ENCODE assay signal across 19 cellular contexts in genomic region chr5:134556994-134557393, GRCh38. TPM values are rescaled to one million over a fixed set of nuclear protein-coding genes. Genes with fewer than 3 reads are reported as not detected.
A peak's percentile ranks its signal among the peaks of the same experiment; 100 is the strongest.
DNase-seq lines count a peak whose midpoint lies in the region; ATAC-seq, FAIRE-seq and TF ChIP-seq lines count a peak whose summit lies in the region.
"Had no signal": no experiment of that assay in that cellular context is flagged by ENCODE, and none has a peak within 500 bp of the region (broad histone marks: within the 10 kb centered on the region; RNA-seq: fewer than 3 reads in every experiment).

No MANE protein-coding gene starts in this region.

- POLR2A ChIA-PET in K562 (lab: Yijun Ruan, JAX): no interaction called here

- H3K9ac ChIP-seq in K562 (ENCODE audit: insufficient read depth in 1 of 2, low read depth in 2 of 2, low read length in 2 of 2): no peak overlapping the region

- H3K27ac ChIP-seq in K562 (ENCODE audit: extremely low read depth, low read depth, low read length) (no peak overlapping the region; the same call in 2 of the 3 replicates), osteoblast (ENCODE audit: low read depth, low read length) (peak overlapping the region; percentile 90)
- H3K27ac ChIP-seq in effector memory CD4-positive, alpha-beta T cell (ENCODE audit: insufficient read depth, low read length, poor library complexity, severe bottlenecking): no peak overlapping the region
- H3K27ac ChIP-seq: ascending aorta, colonic mucosa, lower lobe of right lung, uterus had no signal

- H3K4me3 Mint-ChIP-seq in activated CD8-positive, alpha-beta memory T cell treated with anti-CD3 and anti-CD28 coated beads, Interleukin-2, amount 10 ng/mL, durations not matched to agents 7 days and 5 days: peak overlapping the region; percentile 14
- peak overlapping the region in 2 of 4 donors; percentile 6 to 55 for H3K4me3 Mint-ChIP-seq in IgD-negative memory B cell
- H3K4me3 Mint-ChIP-seq: nephron had no signal

- H2AFZ ChIP-seq in K562 (ENCODE audit: low read depth, low read length) (no peak overlapping the region), osteoblast (ENCODE audit: low read length) (no peak overlapping the region)

- H3K4me1 ChIP-seq in K562 (replicated peaks in 1 of 2; ENCODE audit: control insufficient read depth in 2 of 2, insufficient read depth in 2 of 2, low read length in 2 of 2) (peaks cover 0 to 12% of the 10 kb centered on the region in 2 experiments; a peak in 1 of 5 replicates), osteoblast (ENCODE audit: insufficient read depth, low read length) (peaks cover 53% of the 10 kb centered on the region)
- H3K4me1 ChIP-seq in effector memory CD4-positive, alpha-beta T cell (ENCODE audit: control insufficient read depth, insufficient read depth, low read length, poor library complexity, severe bottlenecking): peaks cover 28% of the 10 kb centered on the region
- H3K4me1 ChIP-seq: Caco-2 had no signal

- TF ChIP-seq POLR2A in K562 (conservative IDR thresholded peaks at IDR 0.05): no peak

- BruUV-seq in K562 (replicated peaks; lab: Mats Ljungman, UMichigan): no TSS peak

- H3K79me2 ChIP-seq in K562 (ENCODE audit: control insufficient read depth, insufficient read depth, low read length) (no peaks in the 10 kb centered on the region), osteoblast (ENCODE audit: insufficient read depth, low read length) (peaks cover 21% of the 10 kb centered on the region)

- H3K4me2 ChIP-seq in K562 (ENCODE audit: insufficient read depth, low read length) (no peak overlapping the region), osteoblast (ENCODE audit: insufficient read depth, low read length) (no peak overlapping the region)

- no peak overlapping the region for H3K4me3 ChIP-seq in K562
- H3K4me3 ChIP-seq in osteoblast (ENCODE audit: insufficient read depth, low read length): no peak overlapping the region
- no peak overlapping the region for H3K4me3 ChIP-seq in effector memory CD4-positive, alpha-beta T cell (ENCODE audit: insufficient read depth, low read depth, low read length, poor library complexity, severe bottlenecking)
- H3K4me3 ChIP-seq: ascending aorta, colonic mucosa, lower lobe of right lung, uterus had no signal

- H3K36me3 ChIP-seq in K562 (ENCODE audit: control insufficient read depth, insufficient read depth, low read length) (peaks cover 61% of the 10 kb centered on the region; the same call in 2 of the 3 replicates), osteoblast (ENCODE audit: insufficient read depth, low read length) (peaks cover 17% of the 10 kb centered on the region)
- H3K36me3 ChIP-seq in effector memory CD4-positive, alpha-beta T cell (ENCODE audit: control insufficient read depth, insufficient read depth, low read length): peaks cover 52% of the 10 kb centered on the region
- H3K36me3 ChIP-seq: colonic mucosa, uterus had no signal

- TF ChIP-seq EP300 in K562 (IDR thresholded peaks at IDR 0.05; ENCODE audit: low read length): no peak

- TF ChIP-seq CTCF in K562 (IDR thresholded peaks at IDR 0.05 in 2 of 3, conservative IDR thresholded peaks at IDR 0.05 in 1 of 3; ENCODE audit: insufficient read depth in 2 of 3, low read depth in 1 of 3, low read length in 3 of 3): no peak
- no peak for TF ChIP-seq CTCF in osteoblast (IDR thresholded peaks at IDR 0.05; ENCODE audit: extremely low read depth, low read depth, low read length)

- TF ChIP-seq RAD21 in K562 (CRISPR knock-in tag; conservative IDR thresholded peaks at IDR 0.05 in 1 of 2, IDR thresholded peaks at IDR 0.05 in 1 of 2): no peak

- H3K9me3 ChIP-seq in K562 (replicated peaks; ENCODE audit: control insufficient read depth, insufficient read depth, low read depth, low read length): no peaks in the 10 kb centered on the region; the same call in 1 of the 2 replicates
- no peaks in the 10 kb centered on the region for H3K9me3 ChIP-seq in osteoblast (ENCODE audit: low read depth, low read length)
- H3K9me3 ChIP-seq in effector memory CD4-positive, alpha-beta T cell (ENCODE audit: control insufficient read depth, low read length): no peaks in the 10 kb centered on the region
- H3K9me3 ChIP-seq: ascending aorta, Caco-2, colonic mucosa, lower lobe of right lung, uterus had no signal

- H3K27ac Mint-ChIP-seq in activated CD8-positive, alpha-beta memory T cell treated with anti-CD3 and anti-CD28 coated beads, Interleukin-2, amount 10 ng/mL, durations not matched to agents 7 days and 5 days: peak overlapping the region; percentile 76
- peak overlapping the region; percentile 70 to 100 (median 90) for H3K27ac Mint-ChIP-seq in IgD-negative memory B cell

- no peaks in the 10 kb centered on the region for H3K27me3 Mint-ChIP-seq in activated CD8-positive, alpha-beta memory T cell treated with anti-CD3 and anti-CD28 coated beads, Interleukin-2, amount 10 ng/mL, durations not matched to agents 7 days and 5 days
- peaks cover 2% of the 10 kb centered on the region for H3K27me3 Mint-ChIP-seq in IgD-negative memory B cell

- H4K20me1 ChIP-seq in K562 (replicated peaks; ENCODE audit: control insufficient read depth, insufficient read depth, low read length) (no peaks in the 10 kb centered on the region; the same call in 1 of the 2 replicates), osteoblast (ENCODE audit: insufficient read depth, low read length) (no peaks in the 10 kb centered on the region)

- CTCF ChIA-PET in activated CD8-positive, alpha-beta memory T cell treated with anti-CD3 and anti-CD28 coated beads, Interleukin-2, amount 10 ng/mL, durations not matched to agents 7 days and 5 days (lab: Charles Lee): interaction anchor here (0.9 to 4.0 kb wide), 3 partner anchors 13 to 31 kb away, joined by 3 to 19 read pairs (median 8); no protein-coding TSS in a partner anchor
- CTCF ChIA-PET in K562 (lab: Yijun Ruan, JAX; ENCODE audit: low intra/inter-chr PET ratio): no interaction called here

- no peak for DNase-seq in activated CD8-positive, alpha-beta memory T cell treated with anti-CD3 and anti-CD28 coated beads, Interleukin-2, amount 10 ng/mL, durations not matched to agents 7 days and 5 days
- DNase-seq in activated CD8-positive, alpha-beta memory T cell treated with anti-CD3 and anti-CD28 coated beads for 24 hours: no peak
- DNase-seq in K562 (ENCODE audit: extremely low read depth in 1 of 4, low spot score in 3 of 4): no peak
- DNase-seq in osteoblast (ENCODE audit: insufficient read length, low spot score, missing footprints): no peak
- DNase-seq in cardiac septum (ENCODE audit: low spot score): no peak
- no peak for DNase-seq in effector memory CD4-positive, alpha-beta T cell
- DNase-seq: ACHN; activated CD8-positive, alpha-beta memory T cell treated with anti-CD3 and anti-CD28 coated beads, Interleukin-2, amount 50 U/mL, for 4 hours; Caco-2; colonic mucosa; lower lobe of right lung; MV-4-11; NCI-H2107; NCI-H748 treated with DMSO at 0.1 percent for 48 hours; uterus had no signal

- H3K27me3 ChIP-seq in K562 (ENCODE audit: control insufficient read depth in 2 of 2, insufficient read depth in 2 of 2, low read length in 2 of 2): no peaks in the 10 kb centered on the region
- no peaks in the 10 kb centered on the region for H3K27me3 ChIP-seq in osteoblast (ENCODE audit: insufficient read depth, low read length)
- no peaks in the 10 kb centered on the region for H3K27me3 ChIP-seq in effector memory CD4-positive, alpha-beta T cell (replicated peaks; ENCODE audit: control insufficient read depth, insufficient read depth, low read length, poor library complexity, severe bottlenecking)
- H3K27me3 ChIP-seq: ascending aorta, colonic mucosa, uterus had no signal

- peaks cover 5% of the 10 kb centered on the region for H3K9me1 ChIP-seq in K562 (ENCODE audit: control insufficient read depth, insufficient read depth, low read length)

- no peak for ATAC-seq in activated CD8-positive, alpha-beta memory T cell treated with anti-CD3 and anti-CD28 coated beads, Interleukin-2, amount 10 ng/mL, durations not matched to agents 7 days and 5 days
- ATAC-seq in K562 (no peak), HG03460 (IDR thresholded peaks at IDR 0.05; ENCODE audit: unreplicated experiment) (no peak)
- ATAC-seq: lower lobe of right lung had no signal

- in situ Hi-C loops in K562 (cut with MboI): no loop called here

- intact Hi-C loops in K562 (cut with micrococcal nuclease): no loop called here
- intact Hi-C loops in cardiac septum (cut with DNase I): no loop called here

- no peaks in the 10 kb centered on the region for H3K9me3 Mint-ChIP-seq in activated CD8-positive, alpha-beta memory T cell treated with anti-CD3 and anti-CD28 coated beads, Interleukin-2, amount 10 ng/mL, durations not matched to agents 7 days and 5 days (ENCODE audit: low read depth)
- H3K9me3 Mint-ChIP-seq in IgD-negative memory B cell: no peaks in the 10 kb centered on the region
- H3K9me3 Mint-ChIP-seq: nephron had no signal

- H3K36me3 Mint-ChIP-seq in activated CD8-positive, alpha-beta memory T cell treated with anti-CD3 and anti-CD28 coated beads, Interleukin-2, amount 10 ng/mL, durations not matched to agents 7 days and 5 days: peaks cover 31% of the 10 kb centered on the region
- H3K36me3 Mint-ChIP-seq in IgD-negative memory B cell: peaks cover 6% of the 10 kb centered on the region

- peak; percentile 80 for FAIRE-seq in K562 (lab: Jason Lieb, UNC)

- H3K4me1 Mint-ChIP-seq in activated CD8-positive, alpha-beta memory T cell treated with anti-CD3 and anti-CD28 coated beads, Interleukin-2, amount 10 ng/mL, durations not matched to agents 7 days and 5 days: peaks cover 28% of the 10 kb centered on the region
- H3K4me1 Mint-ChIP-seq in IgD-negative memory B cell: peaks cover 34 to 40% (median 40%) of the 10 kb centered on the region in 3 donors

RNA-seq across cellular contexts. Expression of gene JADE2, which starts 31.5 kb away (rescaled TPM):
- 10 to 100 TPM; 88.1 to 98.4 TPM for total RNA-seq in activated CD8-positive, alpha-beta memory T cell treated with anti-CD3 and anti-CD28 coated beads, Interleukin-2, amount 10 ng/mL, durations not matched to agents 7 days and 5 days
- polyA plus RNA-seq in IgD-negative memory B cell: 46.7 TPM
- 12.7 and 26.6 TPM in 2 replicates for total RNA-seq in K562 (2011; cell fraction: chromatin; rRNA removed; ENCODE audit: low replicate concordance)
- 12.9 and 14.5 TPM in 2 replicates for total RNA-seq in K562 (2011; cell fraction: nucleolus; rRNA removed)
- total RNA-seq in K562 (2011; cell fraction: nucleoplasm; rRNA removed): 7.6 and 9.2 TPM in 2 replicates
- total RNA-seq in K562 (2014; rRNA removed): 14.5 and 22.8 TPM in 2 replicates
- total RNA-seq in K562 (2014; rRNA removed; fragmentation: Illumina TruSeq; extraction: Trizol): 6.9 and 8.3 TPM in 2 replicates
- 13.7 and 14.1 TPM in 2 replicates for total RNA-seq in K562 (2015; rRNA removed; fragmentation: Illumina TruSeq; extraction: Trizol)
- total RNA-seq in K562 (2021): 22.2 and 23.3 TPM in 2 replicates
- 8.8 and 9.4 TPM in 2 replicates for polyA plus RNA-seq in K562 (2011; rRNA removed)
- 7.8 and 14.9 TPM in 2 replicates for polyA plus RNA-seq in K562 (2011; cell fraction: cytosol; rRNA removed)
- 10.6 and 18.6 TPM in 2 replicates for polyA plus RNA-seq in K562 (2011; cell fraction: nucleus; rRNA removed)
- 9.5 and 15.4 TPM in 2 replicates for polyA plus RNA-seq in K562 (2012)
- 9.1 and 10.9 TPM in 2 replicates for polyA plus RNA-seq in K562 (2014; fragmentation: Illumina TruSeq; extraction: Trizol)
- polyA plus RNA-seq in K562 (2014; fragmentation: Nextera tagmentation; extraction: Ambion mirVana): under 1 TPM; 0.50 to 0.55 TPM
- polyA plus RNA-seq in K562 (2014; rRNA removed): 6.0 and 10.8 TPM in 2 replicates
- 11.5 and 14.4 TPM in 2 replicates for polyA minus RNA-seq in K562 (2011; rRNA and poly(A)+ RNA removed)
- polyA minus RNA-seq in K562 (2011; cell fraction: cytosol; rRNA and poly(A)+ RNA removed): 13.0 and 13.2 TPM in 2 replicates
- polyA minus RNA-seq in K562 (2011; cell fraction: nucleus; rRNA and poly(A)+ RNA removed): 9.4 TPM in 2 replicates
- 22.7 and 26.8 TPM in 2 replicates for total RNA-seq in osteoblast
- 25.7 TPM for total RNA-seq in cardiac septum
